19 cellular contexts compared by ENCODE assay signal in the genomic region with DNA sequence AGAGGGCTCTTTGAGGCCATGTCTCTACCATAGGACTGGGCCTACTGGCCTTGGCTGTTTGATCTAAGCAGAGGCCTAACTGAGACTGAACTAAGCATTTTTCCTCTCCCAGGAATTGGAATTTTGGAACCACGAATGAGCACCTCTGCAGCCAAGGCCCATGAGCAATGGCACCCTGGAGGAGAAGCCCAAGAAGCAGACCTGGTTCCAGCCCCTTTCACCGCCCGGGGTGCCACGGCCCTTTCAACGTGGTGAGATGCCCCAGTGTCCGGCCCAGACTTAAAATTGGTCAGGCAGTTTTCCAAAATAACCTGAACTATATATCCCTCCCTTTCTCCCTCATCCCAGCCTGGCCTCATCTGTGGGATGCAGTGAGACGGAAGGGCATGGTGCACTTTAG.
"Had no signal": no experiment of that assay in that cellular context is flagged by ENCODE, and none has a peak within 500 bp of the region (broad histone marks: within the 10 kb centered on the region; RNA-seq: fewer than 3 reads in every experiment).

No MANE protein-coding gene starts in this region.

- H3K9me3 Mint-ChIP-seq: activated naive CD4-positive, alpha-beta T cell treated with anti-CD3 and anti-CD28 coated beads, Interleukin-2, amount 50 U/mL, for 24 hours; nephron progenitor cell had no signal

- H3K27ac ChIP-seq: colonic mucosa, esophagus squamous epithelium, tibial artery, vagina had no signal

- H3K27me3 ChIP-seq: colonic mucosa, esophagus squamous epithelium, tibial artery, vagina had no signal

- H3K9me3 ChIP-seq: colonic mucosa, esophagus squamous epithelium, left ventricle myocardium inferior, tibial artery, vagina had no signal

- ATAC-seq: sciatic nerve, WTC11 had no signal

- H3K4me1 ChIP-seq: colonic mucosa had no signal

- H3K27me3 Mint-ChIP-seq: activated CD4-positive, alpha-beta T cell treated with anti-CD3 and anti-CD28 coated beads, Interleukin-2, amount 10 ng/mL, durations not matched to agents 24 days and 14 days; activated naive CD4-positive, alpha-beta T cell treated with anti-CD3 and anti-CD28 coated beads, Interleukin-2, amount 50 U/mL, for 24 hours had no signal

- H3K4me3 ChIP-seq: colonic mucosa, esophagus squamous epithelium, left ventricle myocardium inferior, tibial artery, vagina had no signal

- FAIRE-seq: endothelial cell of umbilical vein, kidney, TTC549 had no signal

- H3K4me3 Mint-ChIP-seq: activated CD4-positive, alpha-beta T cell treated with anti-CD3 and anti-CD28 coated beads, Interleukin-2, amount 10 ng/mL, durations not matched to agents 24 days and 14 days; activated naive CD4-positive, alpha-beta T cell treated with anti-CD3 and anti-CD28 coated beads, Interleukin-2, amount 50 U/mL, for 24 hours; nephron progenitor cell; WTC11 had no signal

- H3K27ac Mint-ChIP-seq: activated CD4-positive, alpha-beta T cell treated with anti-CD3 and anti-CD28 coated beads, Interleukin-2, amount 10 ng/mL, durations not matched to agents 24 days and 14 days; activated naive CD4-positive, alpha-beta T cell treated with anti-CD3 and anti-CD28 coated beads, Interleukin-2, amount 50 U/mL, for 24 hours; nephron progenitor cell; WTC11 had no signal

- DNase-seq: activated CD4-positive, alpha-beta T cell treated with anti-CD3 and anti-CD28 coated beads, Interleukin-2, amount 10 ng/mL, durations not matched to agents 24 days and 14 days; activated effector memory CD4-positive, alpha-beta T cell treated with anti-CD3 and anti-CD28 coated beads, Interleukin-2, amount 50 U/mL, for 16 hours; amniotic stem cell; caudate nucleus; colonic mucosa; esophagus squamous epithelium; hippocampal formation; kidney; left ventricle myocardium inferior; mesendoderm; nephron progenitor cell; stimulated activated CD4-positive, alpha-beta T cell treated with anti-CD3 and anti-CD28 coated beads, Interleukin-1b, Interleukin-23, amount 100 ng/mL, for 48 hours; tibial artery had no signal

- H3K36me3 ChIP-seq: colonic mucosa had no signal
